Comparison of ENCODE assay signal across 16 cellular contexts in the genomic region with DNA sequence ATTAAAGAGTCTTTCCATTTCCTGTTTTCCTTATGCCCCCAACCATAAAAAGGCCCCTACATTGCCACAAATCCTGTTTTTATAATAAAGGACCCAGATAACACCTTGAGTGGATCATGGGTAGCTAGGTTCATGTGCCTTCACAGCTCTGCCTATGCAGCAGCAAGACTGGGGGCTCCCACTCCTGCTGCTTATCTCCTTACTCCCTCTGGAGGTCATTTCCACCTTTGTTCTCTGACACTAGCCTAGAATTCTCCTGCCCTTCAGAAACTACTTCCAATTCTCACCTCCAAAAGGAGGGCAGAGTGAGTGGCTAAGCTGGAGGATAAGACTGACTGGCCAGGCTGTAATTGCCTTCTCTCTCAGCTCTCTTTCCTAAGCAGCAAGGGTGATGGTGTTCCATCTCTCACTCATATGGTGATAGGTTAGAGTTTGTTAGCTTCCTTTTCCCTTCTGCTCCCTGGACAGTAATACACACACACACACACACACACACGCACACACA. TPM values are rescaled to one million over a fixed set of nuclear protein-coding genes. Genes with fewer than 3 reads are reported as not detected.
DNase-seq lines count a peak whose midpoint lies in the region; ATAC-seq and TF ChIP-seq lines count a peak whose summit lies in the region.
"Had no signal": no experiment of that assay in that cellular context is flagged by ENCODE, and none has a peak within 500 bp of the region (broad histone marks: within the 10 kb centered on the region; RNA-seq: fewer than 3 reads in every experiment).

No MANE protein-coding gene starts in this region.

- H3K27me3 ChIP-seq in DND-41 (ENCODE audit: insufficient read depth, low read length, poor library complexity) (no peaks in the 10 kb centered on the region), smooth muscle cell (ENCODE audit: low read depth) (no peaks in the 10 kb centered on the region)
- H3K27me3 ChIP-seq: neural progenitor cell, right atrium auricular region, testis had no signal

- H3K4me3 ChIP-seq in DND-41 (ENCODE audit: low read depth in 1 of 2, low read length in 2 of 2) = no peak overlapping the region
- H3K4me3 ChIP-seq in astrocyte of the cerebellum (ENCODE audit: low read depth, low read length) = no peak overlapping the region
- no peak overlapping the region for H3K4me3 ChIP-seq in smooth muscle cell
- H3K4me3 ChIP-seq: lower lobe of right lung, neural progenitor cell, right atrium auricular region, testis had no signal

- TF ChIP-seq CTCF in DND-41 (IDR thresholded peaks at IDR 0.05; ENCODE audit: borderline replicate concordance, extremely low read depth, low read length, poor library complexity, severe bottlenecking) (peak; percentile 6), astrocyte of the cerebellum (IDR thresholded peaks at IDR 0.05; ENCODE audit: low read depth, low read length, missing control alignments) (peak; percentile 3), smooth muscle cell (IDR thresholded peaks at IDR 0.05; ENCODE audit: borderline replicate concordance, insufficient read depth, poor library complexity, severe bottlenecking) (no peak)

- H3K4me3 Mint-ChIP-seq in memory B cell = no peak overlapping the region
- H3K4me3 Mint-ChIP-seq: activated CD4-positive, alpha-beta T cell treated with anti-CD3 and anti-CD28 coated beads, Interleukin-2, amount 10 ng/mL, durations not matched to agents 24 days and 14 days; neural progenitor cell had no signal

- H3K4me1 ChIP-seq in DND-41 (ENCODE audit: insufficient read depth, low read length) (no peaks in the 10 kb centered on the region), smooth muscle cell (ENCODE audit: low read depth) (no peaks in the 10 kb centered on the region)
- H3K4me1 ChIP-seq: lower lobe of right lung, neural progenitor cell had no signal

- H3K36me3 Mint-ChIP-seq in memory B cell = peaks cover 46% of the 10 kb centered on the region

- peaks cover 3% of the 10 kb centered on the region for H3K4me1 Mint-ChIP-seq in memory B cell

- WGBS in smooth muscle cell (ENCODE audit: low lambda C conversion rate) = 89% methylated on average over 1 of the region's 1 CpG

- H2AFZ ChIP-seq in DND-41 (ENCODE audit: low read depth, low read length) = no peak overlapping the region
- H2AFZ ChIP-seq in smooth muscle cell (ENCODE audit: low read depth) = no peak overlapping the region
- H2AFZ ChIP-seq: neural progenitor cell had no signal

- H3K36me3 ChIP-seq in DND-41 (ENCODE audit: insufficient read depth, low read length) = peaks cover 65% of the 10 kb centered on the region
- peaks cover 4% of the 10 kb centered on the region for H3K36me3 ChIP-seq in smooth muscle cell (ENCODE audit: low read depth)
- H3K36me3 ChIP-seq: neural progenitor cell had no signal

- no peaks in the 10 kb centered on the region for H3K27me3 Mint-ChIP-seq in memory B cell
- H3K27me3 Mint-ChIP-seq: activated CD4-positive, alpha-beta T cell treated with anti-CD3 and anti-CD28 coated beads, Interleukin-2, amount 10 ng/mL, durations not matched to agents 24 days and 14 days had no signal

- in situ Hi-C loops in astrocyte of the cerebellum (cut with HindIII; ENCODE audit: low sequenced_read_pairs) = no loop called here

- H3K9me3 ChIP-seq in DND-41 (ENCODE audit: insufficient read depth, low read length, severe bottlenecking) (no peaks in the 10 kb centered on the region), smooth muscle cell (replicated peaks; ENCODE audit: low read depth) (no peaks in the 10 kb centered on the region)
- H3K9me3 ChIP-seq: lower lobe of right lung, right atrium auricular region, testis had no signal

- no peak for ATAC-seq in DND-41 (ENCODE audit: insufficient read depth, low read depth)
- ATAC-seq in memory B cell (ENCODE audit: low read depth) = no peak
- ATAC-seq in HG03095 (IDR thresholded peaks at IDR 0.05; ENCODE audit: unreplicated experiment) = no peak
- no peak for ATAC-seq in GM18868 (IDR thresholded peaks at IDR 0.05; ENCODE audit: unreplicated experiment)
- ATAC-seq: lower lobe of right lung had no signal

- H3K27ac Mint-ChIP-seq in memory B cell = peak overlapping the region; percentile 33
- H3K27ac Mint-ChIP-seq: activated CD4-positive, alpha-beta T cell treated with anti-CD3 and anti-CD28 coated beads, Interleukin-2, amount 10 ng/mL, durations not matched to agents 24 days and 14 days; neural progenitor cell had no signal

- H3K79me2 ChIP-seq in DND-41 (ENCODE audit: insufficient read depth, low read length) (no peaks in the 10 kb centered on the region), smooth muscle cell (ENCODE audit: low read depth) (no peaks in the 10 kb centered on the region)

- H4K20me1 ChIP-seq in DND-41 (ENCODE audit: insufficient read depth, low read length) (no peaks in the 10 kb centered on the region), smooth muscle cell (ENCODE audit: low read depth) (no peaks in the 10 kb centered on the region)

- DNase-seq in DND-41 = no peak
- DNase-seq in HT1080 (ENCODE audit: low read depth) = peak; percentile 10
- DNase-seq in astrocyte of the cerebellum (ENCODE audit: low read depth) = no peak
- no peak for DNase-seq in memory B cell (ENCODE audit: low spot score in 2 of 2)
- DNase-seq in OCI-M2 (lab: John Stamatoyannopoulos, UW; ENCODE audit: unreplicated experiment) = no peak
- no peak for DNase-seq in smooth muscle cell (lab: John Stamatoyannopoulos, UW; ENCODE audit: unreplicated experiment)
- DNase-seq: activated CD4-positive, alpha-beta T cell treated with anti-CD3 and anti-CD28 coated beads, Interleukin-2, amount 10 ng/mL, durations not matched to agents 24 days and 14 days; activated T-cell treated with anti-CD3 and anti-CD28 coated beads, Interleukin-2, amount 50 U/mL, for 1 hour; lower lobe of right lung; MV-4-11; stimulated activated CD8-positive, alpha-beta memory T cell treated with anti-CD3 and anti-CD28 coated beads, Interleukin-4, amount 100 ng/mL, for 48 hours; testis had no signal

- H3K9ac ChIP-seq in DND-41 (ENCODE audit: low read depth, low read length) (no peak overlapping the region), smooth muscle cell (ENCODE audit: low read depth) (no peak overlapping the region)
- H3K9ac ChIP-seq: neural progenitor cell had no signal

- no peak overlapping the region for H3K4me2 ChIP-seq in DND-41 (ENCODE audit: insufficient read depth, low read length)
- H3K4me2 ChIP-seq in smooth muscle cell = no peak overlapping the region
- H3K4me2 ChIP-seq: neural progenitor cell had no signal

- H3K9me3 Mint-ChIP-seq in memory B cell = no peaks in the 10 kb centered on the region
- H3K9me3 Mint-ChIP-seq: activated CD4-positive, alpha-beta T cell treated with anti-CD3 and anti-CD28 coated beads, Interleukin-2, amount 10 ng/mL, durations not matched to agents 24 days and 14 days; neural progenitor cell had no signal

- no peaks in the 10 kb centered on the region for H3F3A ChIP-seq in smooth muscle cell (ENCODE audit: low read depth)

- H3K27ac ChIP-seq in DND-41 (ENCODE audit: low read length) (peak overlapping the region; percentile 52; the same call in 1 of the 2 replicates), smooth muscle cell (ENCODE audit: low read depth) (no peak overlapping the region)
- H3K27ac ChIP-seq: lower lobe of right lung, neural progenitor cell, right atrium auricular region, testis had no signal

RNA-seq across cellular contexts. Expression of a gene that starts 20.0 kb away (rescaled TPM):
- total RNA-seq in HT1080 (2014; rRNA removed; shearing (Covaris generic)) = 0.10 and 0.27 TPM in 2 replicates
- polyA plus RNA-seq in HT1080 (2015; cell fraction: cytosol; rRNA removed) = 0.52 and 0.65 TPM in 2 replicates
- 0.72 and 1.9 TPM in 2 replicates for polyA plus RNA-seq in HT1080 (2015; cell fraction: nucleus; rRNA removed)
- 1.4 TPM in 1 of 2 replicates, not detected in the other for total RNA-seq in smooth muscle cell
- not detected in 2 replicates for polyA plus RNA-seq in smooth muscle cell

RNA-seq across cellular contexts. Expression of a gene that starts 41.5 kb away (rescaled TPM):
- 263 and 293 TPM in 2 replicates for total RNA-seq in HT1080 (2014; rRNA removed; shearing (Covaris generic))
- polyA plus RNA-seq in HT1080 (2015; cell fraction: cytosol; rRNA removed) = 324 and 347 TPM in 2 replicates
- polyA plus RNA-seq in HT1080 (2015; cell fraction: nucleus; rRNA removed) = 477 and 488 TPM in 2 replicates
- total RNA-seq in smooth muscle cell = 82.1 and 117 TPM in 2 replicates
- 107 TPM in 2 replicates for polyA plus RNA-seq in smooth muscle cell

RNA-seq across cellular contexts. Expression of a gene that starts 54.4 kb away (rescaled TPM):
- 11.9 and 17.1 TPM in 2 replicates for total RNA-seq in HT1080 (2014; rRNA removed; shearing (Covaris generic))
- polyA plus RNA-seq in HT1080 (2015; cell fraction: cytosol; rRNA removed) = 15.5 and 15.9 TPM in 2 replicates
- 8.8 and 9.3 TPM in 2 replicates for polyA plus RNA-seq in HT1080 (2015; cell fraction: nucleus; rRNA removed)
- 1.6 and 3.9 TPM in 2 replicates for total RNA-seq in smooth muscle cell
- 8.5 and 10.7 TPM in 2 replicates for polyA plus RNA-seq in smooth muscle cell
- total RNA-seq: lower lobe of right lung had no signal
